24 cellular contexts compared by ENCODE assay signal in the genomic region with DNA sequence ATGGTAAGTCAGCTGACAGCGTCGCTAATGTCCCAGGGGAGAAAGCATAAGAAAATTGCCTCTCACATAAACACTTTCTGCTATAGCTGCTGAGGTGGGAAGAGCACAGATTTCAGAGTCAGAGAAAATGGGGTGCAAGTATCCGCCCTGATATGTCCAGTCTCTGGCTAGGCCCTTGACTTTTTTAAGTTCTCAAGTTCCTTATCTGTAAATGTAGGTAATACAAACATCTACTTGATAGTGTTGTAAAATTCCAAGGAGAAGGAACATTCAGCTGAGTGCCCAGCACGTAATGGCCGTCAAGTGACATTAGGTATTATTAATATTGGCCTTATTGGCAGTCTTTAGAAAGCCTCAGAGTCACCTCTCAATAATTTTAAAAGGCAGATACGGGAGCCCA.
"Had no signal": no experiment of that assay in that cellular context is flagged by ENCODE, and none has a peak within 500 bp of the region (broad histone marks: within the 10 kb centered on the region; RNA-seq: fewer than 3 reads in every experiment).

No MANE protein-coding gene starts in this region.

- DNase-seq: colonic mucosa; cortex of kidney; dermis blood vessel endothelial cell; dorsolateral prefrontal cortex; effector CD4-positive, alpha-beta T cell; effector CD8-positive, alpha-beta T cell; effector memory CD4-positive, alpha-beta T cell; effector memory CD8-positive, alpha-beta T cell; endodermal cell; erythroblast; esophagus squamous epithelium; foreskin fibroblast; foreskin keratinocyte; foreskin melanocyte; gastrocnemius medialis; glutamatergic neuron; head of caudate nucleus; heart left ventricle; heart right ventricle had no signal

- H3K27me3 ChIP-seq: colonic mucosa, dorsolateral prefrontal cortex, esophagus muscularis mucosa, esophagus squamous epithelium, foreskin keratinocyte, gastrocnemius medialis had no signal

- H3K4me3 ChIP-seq: colonic mucosa, coronary artery, dorsolateral prefrontal cortex, esophagus muscularis mucosa, esophagus squamous epithelium, gastrocnemius medialis, gastroesophageal sphincter, heart left ventricle, heart right ventricle had no signal

- ATAC-seq: effector memory CD8-positive, alpha-beta T cell; esophagus mucosa; foreskin keratinocyte; gastrocnemius medialis; gastroesophageal sphincter; heart left ventricle; heart right ventricle had no signal

- H3K4me1 ChIP-seq: colonic mucosa, esophagus muscularis mucosa, esophagus squamous epithelium, foreskin keratinocyte, gastrocnemius medialis, gastroesophageal sphincter, heart left ventricle, heart right ventricle had no signal

- H3K9me3 ChIP-seq: colonic mucosa, esophagus muscularis mucosa, esophagus squamous epithelium, gastrocnemius medialis, gastroesophageal sphincter, heart left ventricle, heart right ventricle had no signal

- H3K27ac ChIP-seq: colonic mucosa, coronary artery, dorsolateral prefrontal cortex, epithelial cell of prostate, esophagus muscularis mucosa, esophagus squamous epithelium, foreskin keratinocyte, gastrocnemius medialis, gastroesophageal sphincter, heart left ventricle, heart right ventricle had no signal

- H3K36me3 ChIP-seq: colonic mucosa, esophagus muscularis mucosa, esophagus squamous epithelium, gastrocnemius medialis, gastroesophageal sphincter, heart left ventricle, heart right ventricle had no signal
